8 cellular contexts compared by ENCODE assay signal in the genomic region with DNA sequence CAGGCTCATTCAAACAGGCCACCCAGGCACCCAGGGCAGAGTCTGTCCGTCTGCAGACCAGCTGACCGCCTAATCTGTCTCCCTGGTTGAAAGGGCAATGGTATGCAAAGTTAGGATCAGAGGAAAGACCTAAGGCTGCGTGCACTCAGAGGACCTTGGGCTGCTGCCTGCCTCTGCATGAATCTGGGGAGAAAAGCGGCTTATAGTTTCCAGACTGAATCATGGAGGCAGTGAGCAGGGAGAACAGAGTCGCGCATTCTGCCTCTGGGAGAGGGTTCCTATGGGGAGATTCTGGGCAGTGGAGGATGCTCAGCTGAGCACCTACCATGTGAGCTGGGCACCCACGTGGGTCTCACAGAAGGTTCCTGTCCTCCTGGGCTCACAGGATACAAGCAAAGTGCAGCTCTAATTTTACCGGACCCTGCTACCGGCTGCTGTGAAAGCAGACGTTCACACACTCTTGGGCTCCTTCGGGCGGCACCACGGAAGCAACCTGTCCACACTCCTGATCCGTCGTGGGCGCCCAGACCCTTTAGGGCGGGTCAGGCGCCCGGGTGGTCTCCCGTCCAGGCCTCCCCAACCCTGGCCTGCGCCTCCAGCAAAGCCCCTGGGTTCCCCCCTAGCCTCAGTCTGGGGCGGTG. TPM values are rescaled to one million over a fixed set of nuclear protein-coding genes. Genes with fewer than 3 reads are reported as not detected.
DNase-seq lines count a peak whose midpoint lies in the region; ATAC-seq and TF ChIP-seq lines count a peak whose summit lies in the region.

No MANE protein-coding gene starts in this region.

- peak; percentile 28 for ATAC-seq in GM21515 (IDR thresholded peaks at IDR 0.05; ENCODE audit: unreplicated experiment)
- peak; percentile 36 for ATAC-seq in foreskin keratinocyte

- H3K9ac ChIP-seq in HUES64 (ENCODE audit: low read depth, low read length) = peak overlapping the region; percentile 67

- H3K4me1 ChIP-seq in HUES64 (ENCODE audit: insufficient read depth, low read length) (peaks cover 9% of the 10 kb centered on the region), foreskin keratinocyte (peaks cover 7% of the 10 kb centered on the region)

- in situ Hi-C loops in G401 (cut with HindIII; ENCODE audit: low sequenced_read_pairs) (no loop called here), GM13976 (cut with MboI; ENCODE audit: low sequenced_read_pairs, unreplicated experiment) (no loop called here)

- peak overlapping the region; percentile 75 for H3K4me3 ChIP-seq in HUES64 (ENCODE audit: low read length)

- 12% methylated on average over 22 of the region's 22 CpGs for WGBS in HUES64

- peaks cover 10% of the 10 kb centered on the region for H3K36me3 ChIP-seq in HUES64 (ENCODE audit: insufficient read depth, low read length)

- no peaks in the 10 kb centered on the region for H3K9me3 ChIP-seq in HUES64 (ENCODE audit: insufficient read depth, low read depth, low read length)

- TF ChIP-seq CTCF in foreskin keratinocyte (conservative IDR thresholded peaks at IDR 0.05) (no peak), GM13976 (IDR thresholded peaks at IDR 0.05; ENCODE audit: borderline replicate concordance, control extremely low read depth, extremely low read depth, insufficient read depth, missing control alignments) (no peak)

- DNase-seq in G401 (ENCODE audit: low spot score) (peak; percentile 65), foreskin keratinocyte (no peak), nucleus accumbens (lab: John Stamatoyannopoulos, UW) (peak in 42 of 56 donors; percentile 18 to 68 (median 40)), GM13976 (ENCODE audit: low spot score) (no peak), NCI-H1105 treated with DMSO at 0.1 percent for 48 hours (lab: John Stamatoyannopoulos, UW) (no peak)
- peak; percentile 66 for DNase-seq in activated CD8-positive, alpha-beta memory T cell treated with anti-CD3 and anti-CD28 coated beads, Interleukin-2, amount 50 U/mL, for 48 hours

- H3K27me3 ChIP-seq in HUES64 (ENCODE audit: insufficient read depth, low read length) (peaks cover 12% of the 10 kb centered on the region; the same call in 1 of the 2 replicates), foreskin keratinocyte (no peaks in the 10 kb centered on the region)

- H3K27ac ChIP-seq in HUES64 (ENCODE audit: low read depth, low read length) = no peak overlapping the region
- no peak overlapping the region for H3K27ac ChIP-seq in foreskin keratinocyte

RNA-seq across cellular contexts. Expression of gene SCARB1, which starts 0.8 kb away (rescaled TPM):
- 106 and 107 TPM in 2 replicates for total RNA-seq in G401 (2014; rRNA removed; shearing (Covaris generic))
- polyA plus RNA-seq in HUES64 (2013, experiment 1 of 2) = 35.4 TPM
- 43.2 TPM for polyA plus RNA-seq in HUES64 (2013, experiment 2 of 2)
- 48.4 and 52.1 TPM in 2 replicates for total RNA-seq in foreskin keratinocyte
- 69.5 and 69.7 TPM in 2 replicates for polyA plus RNA-seq in foreskin keratinocyte

RNA-seq across cellular contexts. Expression of gene UBC, which starts 51.6 kb away (rescaled TPM):
- 869 and 1,083 TPM in 2 replicates for total RNA-seq in G401 (2014; rRNA removed; shearing (Covaris generic))
- 577 TPM for polyA plus RNA-seq in HUES64 (2013, experiment 1 of 2)
- polyA plus RNA-seq in HUES64 (2013, experiment 2 of 2) = 651 TPM
- 1,251 and 1,486 TPM in 2 replicates for total RNA-seq in foreskin keratinocyte
- polyA plus RNA-seq in foreskin keratinocyte = 1,048 and 1,182 TPM in 2 replicates

Comparison
In these comparisons a context has a peak if more than half of its experiments do, and no peak if none do; other contexts are left out.
1. DNase-seq: peak in G401 (single experiment), activated CD8-positive, alpha-beta memory T cell treated with anti-CD3 and anti-CD28 coated beads, Interleukin-2, amount 50 U/mL, for 48 hours (single experiment) and nucleus accumbens (42 of 56); none in foreskin keratinocyte (0 of 2), GM13976 (single experiment) and NCI-H1105 treated with DMSO at 0.1 percent for 48 hours (single experiment).